Comparison of ENCODE assay signal across 7 cellular contexts in the genomic region with DNA sequence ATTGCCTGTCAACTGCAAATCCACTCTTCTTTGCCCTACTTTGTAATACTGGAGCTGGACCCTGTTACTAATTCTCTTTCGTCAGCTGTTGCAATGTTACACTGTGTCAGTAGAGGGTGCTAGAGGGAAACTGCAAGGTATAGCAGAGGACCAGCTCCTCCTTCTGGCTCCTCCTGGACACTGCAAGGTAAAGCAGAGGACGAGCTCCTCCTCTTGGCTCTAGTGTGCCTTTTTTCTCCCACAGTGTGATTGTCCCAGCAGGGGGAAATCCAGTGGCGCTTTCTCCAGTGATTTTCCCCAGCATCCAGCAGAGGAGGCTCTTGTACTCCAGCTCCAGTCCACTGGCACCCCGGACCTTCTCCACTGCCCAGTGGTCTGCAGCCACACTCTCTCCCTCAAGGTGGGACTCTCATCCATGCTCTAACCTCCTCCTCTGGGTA.
DNase-seq lines count a peak whose midpoint lies in the region; ATAC-seq and TF ChIP-seq lines count a peak whose summit lies in the region.

No MANE protein-coding gene starts in this region.

- H3K4me1 ChIP-seq in right atrium auricular region (peaks cover 0 to 6% of the 10 kb centered on the region in 2 donors), sigmoid colon (peaks cover 0 to 6% (median 3%) of the 10 kb centered on the region in 4 donors)

- H3K36me3 ChIP-seq in right atrium auricular region: no peaks in the 10 kb centered on the region
- H3K36me3 ChIP-seq in sigmoid colon: no peaks in the 10 kb centered on the region

- no peak for TF ChIP-seq POLR2A in sigmoid colon (IDR thresholded peaks at IDR 0.05)

- TF ChIP-seq CTCF in right atrium auricular region (IDR thresholded peaks at IDR 0.05) (peak; percentile 97 to 98), sigmoid colon (IDR thresholded peaks at IDR 0.05) (peak; percentile 90 to 99 (median 99))

- no peak overlapping the region for H3K27ac Mint-ChIP-seq in T-cell

- H3K27me3 ChIP-seq in right atrium auricular region (no peaks in the 10 kb centered on the region), sigmoid colon (no peaks in the 10 kb centered on the region)

- H3K36me3 Mint-ChIP-seq in T-cell: no peaks in the 10 kb centered on the region

- no peak for TF ChIP-seq EP300 in sigmoid colon (IDR thresholded peaks at IDR 0.05)

- H3K27me3 Mint-ChIP-seq in T-cell: peaks cover 0 to 2% of the 10 kb centered on the region in 2 donors

- no peaks in the 10 kb centered on the region for H3K9me3 ChIP-seq in right atrium auricular region
- H3K9me3 ChIP-seq in sigmoid colon: no peaks in the 10 kb centered on the region

- no peak overlapping the region for H3K4me3 ChIP-seq in right atrium auricular region
- H3K4me3 ChIP-seq in sigmoid colon: no peak overlapping the region

- CTCF ChIA-PET in T-cell (lab: Charles Lee): interaction anchor here (0.5 to 12.7 kb wide), 88 partner anchors 9 to 1823 kb away, joined by 3 to 339 read pairs (median 5); a partner anchor contains a TSS

- no peak overlapping the region for H3K4me3 Mint-ChIP-seq in T-cell

- H3K9me3 Mint-ChIP-seq in T-cell: no peaks in the 10 kb centered on the region

- WGBS in sigmoid colon, 2 donors: 7 to 25% methylated on average over 4 of the region's 4 CpGs

- H3K27ac ChIP-seq in right atrium auricular region: no peak overlapping the region
- no peak overlapping the region for H3K27ac ChIP-seq in sigmoid colon

- ATAC-seq in GM18502 (IDR thresholded peaks at IDR 0.05; ENCODE audit: poor library complexity, unreplicated experiment): peak; percentile 82
- ATAC-seq in HG02885 (IDR thresholded peaks at IDR 0.05; ENCODE audit: poor library complexity, unreplicated experiment): peak; percentile 81
- peak; percentile 83 to 92 (median 87) for ATAC-seq in T-cell (replicated peaks in 1 of 4)

- peak; percentile 85 for DNase-seq in NCI-H146 treated with DMSO at 0.1 percent for 48 hours (lab: John Stamatoyannopoulos, UW; ENCODE audit: unreplicated experiment)
- DNase-seq in T-cell: peak; percentile 57 to 88 (median 80)
- peak; percentile 83 for DNase-seq in amniotic epithelial cell (ENCODE audit: low read depth)
- peak; percentile 73 for DNase-seq in right atrium auricular region (ENCODE audit: low spot score)
- DNase-seq in sigmoid colon: peak; percentile 86

- intact Hi-C loops in sigmoid colon (cut with DNase I): loop anchor here (2.0 to 5.0 kb wide), 2 partner anchors 547 to 619 kb away; no protein-coding TSS in a partner anchor

- H3K4me1 Mint-ChIP-seq in T-cell: peaks cover 0 to 5% (median 5%) of the 10 kb centered on the region in 3 donors

- POLR2A ChIA-PET in T-cell (lab: Charles Lee): interaction anchor here (0.5 to 1.8 kb wide), 12 partner anchors 149 to 604 kb away, joined by 3 to 26 read pairs (median 4); a partner anchor contains a TSS
